In genomic region chr4:75099321-75099720, GRCh38 we compare ENCODE assay signal across 11 cellular contexts.
DNase-seq lines count a peak whose midpoint lies in the region; ATAC-seq, FAIRE-seq and TF ChIP-seq lines count a peak whose summit lies in the region.
"Had no signal": no experiment of that assay in that cellular context is flagged by ENCODE, and none has a peak within 500 bp of the region (broad histone marks: within the 10 kb centered on the region; RNA-seq: fewer than 3 reads in every experiment).

No MANE protein-coding gene starts in this region.

- H3K27ac ChIP-seq in GM12878 (ENCODE audit: control insufficient read depth, insufficient read depth) (peak overlapping the region; percentile 4; the same call in 1 of the 2 replicates), heart left ventricle (no peak overlapping the region)
- H3K27ac ChIP-seq: RWPE1 had no signal

- ATAC-seq in GM18508 (IDR thresholded peaks at IDR 0.05; ENCODE audit: insufficient read depth, unreplicated experiment) (peak; percentile 98), GM21447 (IDR thresholded peaks at IDR 0.05; ENCODE audit: unreplicated experiment) (peak; percentile 90), HG03108 (IDR thresholded peaks at IDR 0.05; ENCODE audit: unreplicated experiment) (peak; percentile 89), GM12878 (peak; percentile 95), heart left ventricle (no peak)
- no peak for ATAC-seq in activated CD4-positive, CD25-positive, alpha-beta regulatory T cell treated with anti-CD3 and anti-CD28 coated beads, Interleukin-2, amount 50 U/mL, for 24 hours
- ATAC-seq: GM23338 had no signal

- no peak overlapping the region for H3K9ac ChIP-seq in GM12878 (ENCODE audit: control insufficient read depth, insufficient read depth, low read length)

- H3K36me3 ChIP-seq in GM12878 (ENCODE audit: control insufficient read depth in 2 of 2, insufficient read depth in 2 of 2, low read length in 1 of 2) (no peaks in the 10 kb centered on the region), heart left ventricle (no peaks in the 10 kb centered on the region)

- intact Hi-C loops in GM12878 (cut with micrococcal nuclease; ENCODE audit: unreplicated experiment) = no loop called here
- intact Hi-C loops in heart left ventricle (cut with DNase I) = no loop called here

- in situ Hi-C loops in GM12878 (cut with MboI) = no loop called here

- FAIRE-seq in GM12878 (lab: Jason Lieb, UNC) = no peak

- RAD21 ChIA-PET in GM12878 (lab: Charles Lee; ENCODE audit: unreplicated experiment) = no interaction called here

- H3K4me3 ChIP-seq in GM12878 (0 out of 2 replicates have a peak overlapping the region, but pooled peaks have one; percentile 18), heart left ventricle (no peak overlapping the region)
- H3K4me3 ChIP-seq: GM23338 had no signal

- TF ChIP-seq CTCF in GM12878 (IDR thresholded peaks at IDR 0.05 in 2 of 3, conservative IDR thresholded peaks at IDR 0.05 in 1 of 3; ENCODE audit: control insufficient read depth in 2 of 3, extremely low read depth in 1 of 3, insufficient read depth in 1 of 3, low read depth in 3 of 3, low read length in 3 of 3) = no peak
- TF ChIP-seq CTCF in heart left ventricle (IDR thresholded peaks at IDR 0.05) = no peak

- H3K9me3 ChIP-seq in GM12878 (replicated peaks; ENCODE audit: control insufficient read depth, insufficient read depth, low read length) (no peaks in the 10 kb centered on the region), heart left ventricle (peaks cover 0 to 49% (median 9%) of the 10 kb centered on the region in 12 donors)

- DNase-seq in GM12878 (ENCODE audit: low read depth, low spot score) = peak; percentile 56
- DNase-seq in heart left ventricle = no peak
- no peak for DNase-seq in NCI-H748 (lab: John Stamatoyannopoulos, UW; ENCODE audit: unreplicated experiment)
- DNase-seq in stimulated activated CD4-positive, alpha-beta T cell treated with anti-CD3 and anti-CD28 coated beads, Interleukin-4, amount 100 ng/mL, for 4 hours = no peak
- DNase-seq: activated naive CD8-positive, alpha-beta T cell treated with anti-CD3 and anti-CD28 coated beads, Interleukin-2, amount 10 ng/mL, durations not matched to agents 7 days and 5 days had no signal

- WGBS in GM12878 (ENCODE audit: insufficient coverage, insufficient replicate concordance, low lambda C conversion rate, missing lambda C conversion rate) = 3% methylated on average over 3 of the region's 3 CpGs
- WGBS in heart left ventricle, 4 donors = 73 to 86% (median 81%) methylated on average over 3 of the region's 3 CpGs

- H3K27me3 ChIP-seq in GM12878 (replicated peaks in 1 of 2; ENCODE audit: control insufficient read depth in 2 of 2, insufficient read depth in 2 of 2, low read length in 1 of 2) = no peaks in the 10 kb centered on the region
- no peaks in the 10 kb centered on the region for H3K27me3 ChIP-seq in heart left ventricle

- CTCF ChIA-PET in GM12878 (lab: Yijun Ruan, JAX) = interaction anchor here (0.9 kb wide), 1 partner anchor 9 kb away, joined by 3 read pairs; no protein-coding TSS in a partner anchor

- no peak overlapping the region for H2AFZ ChIP-seq in GM12878 (ENCODE audit: control insufficient read depth, low read depth, low read length)
- H2AFZ ChIP-seq: GM23338 had no signal

- TF ChIP-seq POLR2A in GM12878 (IDR thresholded peaks at IDR 0.05; ENCODE audit: low read depth, low read length) (no peak), heart left ventricle (IDR thresholded peaks at IDR 0.05) (no peak)

- no peak for TF ChIP-seq RAD21 in GM12878 (IDR thresholded peaks at IDR 0.05; ENCODE audit: insufficient read depth, low read depth, low read length)

- no peaks in the 10 kb centered on the region for H4K20me1 ChIP-seq in GM12878 (ENCODE audit: control insufficient read depth, insufficient read depth)

- SMC1A ChIA-PET in GM12878 (lab: Charles Lee; ENCODE audit: uncharacterized antibody, unreplicated experiment) = interaction anchor here (1.4 to 2.6 kb wide), 3 partner anchors 9 to 90 kb away, joined by 3 to 9 read pairs (median 5); no protein-coding TSS in a partner anchor

- H3K4me2 ChIP-seq in GM12878 (ENCODE audit: control insufficient read depth, insufficient read depth) = 0 out of 2 replicates have a peak overlapping the region, but pooled peaks have one; percentile 56
- H3K4me2 ChIP-seq: GM23338 had no signal

- no TSS peak for BruUV-seq in GM12878 (replicated peaks; lab: Mats Ljungman, UMichigan)

- POLR2A ChIA-PET in GM12878 (lab: Charles Lee) = no interaction called here

- H3K4me1 ChIP-seq in GM12878 (ENCODE audit: control insufficient read depth, insufficient read depth, low read length) = peaks cover 34% of the 10 kb centered on the region
- no peaks in the 10 kb centered on the region for H3K4me1 ChIP-seq in heart left ventricle

- TF ChIP-seq EP300 in GM12878 (IDR thresholded peaks at IDR 0.05; ENCODE audit: borderline replicate concordance in 1 of 2, control insufficient read depth in 1 of 2, low read depth in 2 of 2, low read length in 2 of 2) = no peak

- H3K79me2 ChIP-seq in GM12878 (ENCODE audit: control insufficient read depth, insufficient read depth, low read length) = no peaks in the 10 kb centered on the region

TF ChIP-seq in GM12878, 131 proteins besides CTCF, POLR2A, EP300 and RAD21 (continues in another document):
- TF ChIP-seq MEF2A (IDR thresholded peaks at IDR 0.05; ENCODE audit: insufficient read depth, low read depth, low read length) = no peak
- no peak for TF ChIP-seq ZBTB11 (CRISPR knock-in tag; IDR thresholded peaks at IDR 0.05)
- TF ChIP-seq PAX5 (IDR thresholded peaks at IDR 0.05; ENCODE audit: borderline replicate concordance, low read depth, low read length) = 0 out of 2 replicates have a peak, but pooled peaks have one; percentile 17
- TF ChIP-seq SUPT20H (IDR thresholded peaks at IDR 0.05; ENCODE audit: borderline replicate concordance, control insufficient read depth, low read depth, low read length) = no peak
- no peak for TF ChIP-seq RB1 (IDR thresholded peaks at IDR 0.05; ENCODE audit: borderline replicate concordance)
- no peak for TF ChIP-seq NFYA (IDR thresholded peaks at IDR 0.05; ENCODE audit: borderline replicate concordance, low read depth, low read length)
- TF ChIP-seq CREM (IDR thresholded peaks at IDR 0.05; ENCODE audit: low read depth) = peak; percentile 70; the same call in 1 of the 2 replicates
- TF ChIP-seq FOXM1 (IDR thresholded peaks at IDR 0.05; ENCODE audit: low read depth, low read length) = no peak
- peak; percentile 84; the same call in 1 of the 2 replicates for TF ChIP-seq TCF3 (IDR thresholded peaks at IDR 0.05; ENCODE audit: borderline replicate concordance, insufficient read depth, low read depth, low read length)
- TF ChIP-seq EGR1 (IDR thresholded peaks at IDR 0.05; ENCODE audit: borderline replicate concordance in 1 of 2, low read depth in 2 of 2, low read length in 2 of 2) = no peak
- TF ChIP-seq IKZF2 (IDR thresholded peaks at IDR 0.05) = peak; percentile 21 to 45; a peak in 2 of 4 replicates
- TF ChIP-seq NR2F1 (conservative IDR thresholded peaks at IDR 0.05) = peak; percentile 44; the same call in 1 of the 2 replicates
- TF ChIP-seq IRF3 (IDR thresholded peaks at IDR 0.05) = no peak
- no peak for TF ChIP-seq MXI1 (IDR thresholded peaks at IDR 0.05; ENCODE audit: low read depth, low read length)
- no peak for TF ChIP-seq SREBF1 (IDR thresholded peaks at IDR 0.05; ENCODE audit: low read length)
- TF ChIP-seq TCF12 (IDR thresholded peaks at IDR 0.05; ENCODE audit: low read depth, low read length) = peak; percentile 78
- TF ChIP-seq BMI1 (IDR thresholded peaks at IDR 0.05; ENCODE audit: borderline replicate concordance) = no peak
- TF ChIP-seq BRCA1 (IDR thresholded peaks at IDR 0.05; ENCODE audit: low read depth, low read length) = no peak

Comparison
In these comparisons a context has a peak if more than half of its experiments do, and no peak if none do; other contexts are left out.
1. ATAC-seq: peak in GM18508 (single experiment), GM21447 (single experiment), HG03108 (single experiment) and GM12878 (single experiment); none in heart left ventricle (0 of 4) and activated CD4-positive, CD25-positive, alpha-beta regulatory T cell treated with anti-CD3 and anti-CD28 coated beads, Interleukin-2, amount 50 U/mL, for 24 hours (0 of 2).